ENCODE assay signal across 27 cellular contexts in genomic region chr12:82804601-82805000, GRCh38.
"Had no signal": no experiment of that assay in that cellular context is flagged by ENCODE, and none has a peak within 500 bp of the region (broad histone marks: within the 10 kb centered on the region; RNA-seq: fewer than 3 reads in every experiment).

No MANE protein-coding gene starts in this region.

- H3K4me3 ChIP-seq: ascending aorta, body of pancreas, Peyer's patch, SJSA1 had no signal

- H3K27me3 Mint-ChIP-seq: activated naive CD8-positive, alpha-beta T cell treated with anti-CD3 and anti-CD28 coated beads, Interleukin-2, amount 50 U/mL, for 24 hours had no signal

- H3K9me3 Mint-ChIP-seq: activated naive CD4-positive, alpha-beta T cell treated with anti-CD3 and anti-CD28 coated beads, Interleukin-2, amount 50 U/mL, for 72 hours; activated naive CD8-positive, alpha-beta T cell treated with anti-CD3 and anti-CD28 coated beads, Interleukin-2, amount 50 U/mL, for 24 hours; T-helper 1 cell treated with Interleukin-12 subunit alpha and Interleukin-12 subunit beta and Interleukin-4 antibody, amounts not matched to agents 30 μg/mL and 1 μg/mL, for 36 hours had no signal

- H3K4me1 ChIP-seq: ascending aorta, Peyer's patch, SJSA1 had no signal

- ATAC-seq: activated CD8-positive, alpha-beta T cell treated with anti-CD3 and anti-CD28 coated beads, Interleukin-2, amount 10 ng/mL, durations not matched to agents 7 days and 5 days; activated naive CD4-positive, alpha-beta T cell treated with anti-CD3 and anti-CD28 coated beads, Interleukin-2, amount 50 U/mL, for 72 hours; activated naive CD8-positive, alpha-beta T cell treated with anti-CD3 and anti-CD28 coated beads, Interleukin-2, amount 50 U/mL, for 24 hours; SK-N-SH treated with all-trans-retinoic acid at 6 μM for 48 hours had no signal

- DNase-seq: activated CD4-positive, alpha-beta T cell treated with anti-CD3 and anti-CD28 coated beads for 48 hours; activated CD4-positive, alpha-beta T cell treated with anti-CD3 and anti-CD28 coated beads, Interleukin-2, amount 50 U/mL, for 4 hours; activated CD4-positive, CD25-positive, alpha-beta regulatory T cell treated with anti-CD3 and anti-CD28 coated beads, Interleukin-2, amount 50 U/mL, for 72 hours; activated CD8-positive, alpha-beta memory T cell treated with anti-CD3 and anti-CD28 coated beads, Interleukin-2, amount 50 U/mL, for 48 hours; activated CD8-positive, alpha-beta T cell treated with anti-CD3 and anti-CD28 coated beads, Interleukin-2, amount 10 ng/mL, durations not matched to agents 7 days and 5 days; activated effector memory CD4-positive, alpha-beta T cell treated with Interleukin-2 at 50 U/mL for 16 hours; activated naive CD4-positive, alpha-beta T cell; activated naive CD8-positive, alpha-beta T cell treated with anti-CD3 and anti-CD28 coated beads, Interleukin-2, amount 50 U/mL, for 24 hours; activated T-cell treated with anti-CD3 and anti-CD28 coated beads, Interleukin-2, amount 50 U/mL, for 1 hour; amniotic stem cell; NCI-H1105 treated with DMSO at 0.1 percent for 48 hours; NCI-H1436 treated with DMSO at 0.1 percent for 48 hours; NCI-H187; NCI-H2081 treated with DMSO at 0.1 percent for 48 hours; NCI-H446; NCI-H524; Peyer's patch; SHP77; SW 1271 had no signal

- H3K27ac ChIP-seq: ascending aorta, KMS-11, Peyer's patch, RWPE1, SJSA1 had no signal

- H3K27ac Mint-ChIP-seq: activated CD8-positive, alpha-beta T cell treated with anti-CD3 and anti-CD28 coated beads, Interleukin-2, amount 10 ng/mL, durations not matched to agents 7 days and 5 days; activated naive CD4-positive, alpha-beta T cell treated with anti-CD3 and anti-CD28 coated beads, Interleukin-2, amount 50 U/mL, for 72 hours; activated naive CD8-positive, alpha-beta T cell treated with anti-CD3 and anti-CD28 coated beads, Interleukin-2, amount 50 U/mL, for 24 hours; T-helper 1 cell treated with Interleukin-12 subunit alpha and Interleukin-12 subunit beta and Interleukin-4 antibody, amounts not matched to agents 30 μg/mL and 1 μg/mL, for 36 hours had no signal

- H3K9me3 ChIP-seq: ascending aorta, body of pancreas, Peyer's patch, SJSA1 had no signal

- H3K36me3 ChIP-seq: ascending aorta, Peyer's patch, SJSA1 had no signal

- H3K4me1 Mint-ChIP-seq: activated naive CD8-positive, alpha-beta T cell treated with anti-CD3 and anti-CD28 coated beads, Interleukin-2, amount 50 U/mL, for 24 hours had no signal

- H3K27me3 ChIP-seq: ascending aorta, body of pancreas, Peyer's patch, SJSA1 had no signal

- H3K4me3 Mint-ChIP-seq: activated CD8-positive, alpha-beta T cell treated with anti-CD3 and anti-CD28 coated beads, Interleukin-2, amount 10 ng/mL, durations not matched to agents 7 days and 5 days; activated naive CD8-positive, alpha-beta T cell treated with anti-CD3 and anti-CD28 coated beads, Interleukin-2, amount 50 U/mL, for 24 hours; T-helper 1 cell treated with Interleukin-12 subunit alpha and Interleukin-12 subunit beta and Interleukin-4 antibody, amounts not matched to agents 30 μg/mL and 1 μg/mL, for 36 hours had no signal
